ENCODE assay signal across 8 cellular contexts in genomic region chr5:176578391-176578808, GRCh38. TPM values are rescaled to one million over a fixed set of nuclear protein-coding genes. Genes with fewer than 3 reads are reported as not detected.
DNase-seq lines count a peak whose midpoint lies in the region; ATAC-seq and TF ChIP-seq lines count a peak whose summit lies in the region.

No MANE protein-coding gene starts in this region.

- no peak for TF ChIP-seq CTCF in lower leg skin (IDR thresholded peaks at IDR 0.05)

- H3K79me1 ChIP-seq in mesenchymal stem cell (replicated peaks; ENCODE audit: low read length, poor library complexity, severe bottlenecking), result no peaks in the 10 kb centered on the region

- ATAC-seq in HG03097 (IDR thresholded peaks at IDR 0.05; ENCODE audit: low FRiP score, unreplicated experiment) (no peak), GM21619 (IDR thresholded peaks at IDR 0.05; ENCODE audit: unreplicated experiment) (no peak)

- no peak for TF ChIP-seq POLR2A in lower leg skin (IDR thresholded peaks at IDR 0.05)

- no peak overlapping the region for H2BK12ac ChIP-seq in mesenchymal stem cell (ENCODE audit: low read length in 2 of 2)

- WGBS in mesenchymal stem cell, result 36% methylated on average over 15 of the region's 15 CpGs
- WGBS in lower leg skin, 2 donors, result 20 to 30% methylated on average over 15 of the region's 15 CpGs

- H3K18ac ChIP-seq in mesenchymal stem cell (ENCODE audit: low read depth in 1 of 2, low read length in 2 of 2), result no peak overlapping the region

- H3K4me1 ChIP-seq in mesenchymal stem cell (ENCODE audit: control insufficient read depth, insufficient read depth, low read depth, low read length), result peaks cover 2% of the 10 kb centered on the region

- DNase-seq in AG20443 (ENCODE audit: low spot score) (peak; percentile 59), H7 (peak; percentile 95), SW480 (ENCODE audit: low spot score) (peak; percentile 68), cerebellar cortex (ENCODE audit: low spot score) (peak; percentile 86), mesenchymal stem cell (peak; percentile 43), lower leg skin (ENCODE audit: low spot score in 2 of 2) (no peak)

- H2BK5ac ChIP-seq in mesenchymal stem cell (ENCODE audit: low read depth, low read length, poor library complexity, severe bottlenecking), result no peak overlapping the region

- H2BK15ac ChIP-seq in mesenchymal stem cell (ENCODE audit: low read depth, poor library complexity, severe bottlenecking), result no peak overlapping the region

- no peak overlapping the region for H3K4ac ChIP-seq in mesenchymal stem cell (ENCODE audit: low read depth in 1 of 2, low read length in 2 of 2)

- no peak overlapping the region for H3K14ac ChIP-seq in mesenchymal stem cell (ENCODE audit: low read length in 2 of 2)

- no peaks in the 10 kb centered on the region for H3K9me3 ChIP-seq in mesenchymal stem cell (ENCODE audit: control insufficient read depth, low read length)

- no peak overlapping the region for H3K23ac ChIP-seq in mesenchymal stem cell (ENCODE audit: low read length in 2 of 2)

- no peak overlapping the region for H2AK5ac ChIP-seq in mesenchymal stem cell (ENCODE audit: low read length, severe bottlenecking)

- no peak overlapping the region for H4K91ac ChIP-seq in mesenchymal stem cell (ENCODE audit: low read length)

- H3K27me3 ChIP-seq in H7 (ENCODE audit: control insufficient read depth, insufficient read depth, low read length) (no peaks in the 10 kb centered on the region), mesenchymal stem cell (ENCODE audit: control insufficient read depth in 1 of 2, insufficient read depth in 1 of 2, low read length in 2 of 2) (peaks cover 0 to 40% of the 10 kb centered on the region in 2 experiments)

- no peak overlapping the region for H4K8ac ChIP-seq in mesenchymal stem cell (ENCODE audit: low read length)

- no peak overlapping the region for H3K4me3 ChIP-seq in H7 (ENCODE audit: insufficient read depth, low read depth, low read length)
- no peak overlapping the region for H3K4me3 ChIP-seq in mesenchymal stem cell (ENCODE audit: insufficient read depth in 1 of 2, low read depth in 1 of 2, low read length in 2 of 2)
- no peak overlapping the region for H3K4me3 ChIP-seq in lower leg skin (ENCODE audit: low read depth, poor library complexity, severe bottlenecking)

- H2BK120ac ChIP-seq in mesenchymal stem cell (ENCODE audit: low read depth, low read length), result no peak overlapping the region

- no peak overlapping the region for H2AFZ ChIP-seq in mesenchymal stem cell (ENCODE audit: low read depth, low read length)

- no peak overlapping the region for H3K4me2 ChIP-seq in mesenchymal stem cell (ENCODE audit: low read length, poor library complexity, severe bottlenecking)

- intact Hi-C loops in lower leg skin (cut with DNase I; ENCODE audit: low total_unique reads), result no loop called here

- H3K36me3 ChIP-seq in H7 (replicated peaks; ENCODE audit: control insufficient read depth, insufficient read depth, low read length) (no peaks in the 10 kb centered on the region), mesenchymal stem cell (ENCODE audit: control insufficient read depth in 1 of 2, insufficient read depth in 2 of 2, low read depth in 1 of 2, low read length in 2 of 2) (no peaks in the 10 kb centered on the region)

- H3K9ac ChIP-seq in mesenchymal stem cell (ENCODE audit: low read length), result no peak overlapping the region

- no peak overlapping the region for H3K27ac ChIP-seq in mesenchymal stem cell (ENCODE audit: low read length, poor library complexity, severe bottlenecking)

RNA-seq across cellular contexts. Expression of gene CDHR2, which starts 29.3 kb away (rescaled TPM):
- total RNA-seq in H7 (2014; rRNA removed; shearing (Covaris generic)), result 0.04 and 0.21 TPM in 2 replicates
- polyA plus RNA-seq in mesenchymal stem cell (2013, experiment 1 of 2), result 0.01 TPM
- polyA plus RNA-seq in mesenchymal stem cell (2013, experiment 2 of 2), result not detected
- under 1 TPM in 3 of 4 donors, not detected in 1; 0.15 to 0.19 (median 0.15) TPM for total RNA-seq in lower leg skin

RNA-seq across cellular contexts. Expression of gene GPRIN1, which starts 31.6 kb away (rescaled TPM):
- 6.6 and 14.2 TPM in 2 replicates for total RNA-seq in H7 (2014; rRNA removed; shearing (Covaris generic))
- 5.0 TPM for polyA plus RNA-seq in mesenchymal stem cell (2013, experiment 1 of 2)
- polyA plus RNA-seq in mesenchymal stem cell (2013, experiment 2 of 2), result 4.9 TPM
- 1 to 10 TPM in 3 of 4 donors, under 1 TPM in 1; 0.72 to 1.7 (median 1.5) TPM for total RNA-seq in lower leg skin

RNA-seq across cellular contexts. Expression of gene RNF44, which starts 41.2 kb away (rescaled TPM):
- 67.4 and 75.6 TPM in 2 replicates for total RNA-seq in H7 (2014; rRNA removed; shearing (Covaris generic))
- polyA plus RNA-seq in mesenchymal stem cell (2013, experiment 1 of 2), result 19.2 TPM
- 17.6 TPM for polyA plus RNA-seq in mesenchymal stem cell (2013, experiment 2 of 2)
- total RNA-seq in lower leg skin, result 10 to 100 TPM; 29.6 to 45.7 (median 33.7) TPM

RNA-seq across cellular contexts. Expression of gene SNCB, which starts 51.9 kb away (rescaled TPM):
- 4.7 and 7.2 TPM in 2 replicates for total RNA-seq in H7 (2014; rRNA removed; shearing (Covaris generic))
- polyA plus RNA-seq in mesenchymal stem cell (2013, experiment 1 of 2), result 1.0 TPM
- 1.0 TPM for polyA plus RNA-seq in mesenchymal stem cell (2013, experiment 2 of 2)
- total RNA-seq in lower leg skin, result not detected

RNA-seq across cellular contexts. Expression of gene EIF4E1B, which starts 52.1 kb away (rescaled TPM):
- 0.33 and 0.97 TPM in 2 replicates for total RNA-seq in H7 (2014; rRNA removed; shearing (Covaris generic))
- polyA plus RNA-seq in mesenchymal stem cell (2013, experiment 1 of 2), result not detected
- not detected for polyA plus RNA-seq in mesenchymal stem cell (2013, experiment 2 of 2)
- total RNA-seq in lower leg skin, result not detected

Comparison
In these comparisons a context has a peak if more than half of its experiments do, and no peak if none do; other contexts are left out.
1. DNase-seq: peak in AG20443 (single experiment), H7 (single experiment), SW480 (single experiment), cerebellar cortex (single experiment) and mesenchymal stem cell (single experiment); none in lower leg skin (0 of 2).